In genomic region chr6:168628732-168629245, GRCh38 we compare ENCODE assay signal across 1 cellular context.
TF ChIP-seq lines count a peak whose summit lies in the region.

No MANE protein-coding gene starts in this region.

TF ChIP-seq in HepG2, 621 proteins besides CTCF, POLR2A, EP300 and RAD21 (continued from another document):
- TF ChIP-seq ZHX2 (IDR thresholded peaks at IDR 0.05; ENCODE audit: low read depth) (no peak), ZHX2 (CRISPR knock-in tag; IDR thresholded peaks at IDR 0.05; ENCODE audit: borderline replicate concordance) (no peak), IRX3 (CRISPR knock-in tag; IDR thresholded peaks at IDR 0.05; ENCODE audit: borderline replicate concordance, low read depth) (no peak), SETDB1 (CRISPR knock-in tag; IDR thresholded peaks at IDR 0.05; ENCODE audit: borderline replicate concordance) (no peak), SRF (IDR thresholded peaks at IDR 0.05; ENCODE audit: low read depth, low read length) (no peak), SMARCC2 (IDR thresholded peaks at IDR 0.05) (no peak), ZBED4 (CRISPR knock-in tag; IDR thresholded peaks at IDR 0.05; ENCODE audit: borderline replicate concordance) (no peak), ZBTB1 (CRISPR knock-in tag; IDR thresholded peaks at IDR 0.05; ENCODE audit: borderline replicate concordance) (no peak), PBX2 (CRISPR knock-in tag; IDR thresholded peaks at IDR 0.05) (no peak), TARDBP (CRISPR knock-in tag; IDR thresholded peaks at IDR 0.05) (no peak), MTA3 (CRISPR knock-in tag; IDR thresholded peaks at IDR 0.05) (no peak)
